In genomic region chr12:56190695-56191155, GRCh38 we compare ENCODE assay signal across 8 cellular contexts. TPM values are rescaled to one million over a fixed set of nuclear protein-coding genes. Genes with fewer than 3 reads are reported as not detected.
A peak's percentile ranks its signal among the peaks of the same experiment; 100 is the strongest.
DNase-seq lines count a peak whose midpoint lies in the region; ATAC-seq and TF ChIP-seq lines count a peak whose summit lies in the region.

No MANE protein-coding gene starts in this region.

- peak overlapping the region; percentile 98 to 100 for H3K27ac ChIP-seq in thoracic aorta

- H3K27me3 ChIP-seq in thoracic aorta (replicated peaks; ENCODE audit: insufficient read depth) = no peaks in the 10 kb centered on the region

- DNase-seq in activated CD4-positive, alpha-beta T cell treated with anti-CD3 and anti-CD28 coated beads, Interleukin-2, amount 10 ng/mL, durations not matched to agents 24 days and 14 days = no peak
- DNase-seq in activated CD4-positive, alpha-beta T cell treated with anti-CD3 and anti-CD28 coated beads, Interleukin-2, amount 50 U/mL, for 1 hour = no peak
- no peak for DNase-seq in activated naive CD4-positive, alpha-beta T cell treated with anti-CD3 and anti-CD28 coated beads, Interleukin-2, amount 50 U/mL, for 72 hours (ENCODE audit: low spot score in 2 of 2)
- DNase-seq in left kidney (ENCODE audit: low read depth, low spot score) = peak; percentile 45
- DNase-seq in thoracic aorta (ENCODE audit: low spot score) = no peak
- DNase-seq in effector CD8-positive, alpha-beta T cell (lab: John Stamatoyannopoulos, UW) = no peak
- DNase-seq in dermis blood vessel endothelial cell = no peak
- no peak for DNase-seq in activated effector memory CD4-positive, alpha-beta T cell treated with anti-CD3 and anti-CD28 coated beads, Interleukin-2, amount 50 U/mL, for 16 hours

- peaks cover 19% of the 10 kb centered on the region for H3K36me3 Mint-ChIP-seq in activated CD4-positive, alpha-beta T cell treated with anti-CD3 and anti-CD28 coated beads, Interleukin-2, amount 10 ng/mL, durations not matched to agents 24 days and 14 days (ENCODE audit: low read depth)
- H3K36me3 Mint-ChIP-seq in activated naive CD4-positive, alpha-beta T cell treated with anti-CD3 and anti-CD28 coated beads, Interleukin-2, amount 50 U/mL, for 72 hours = peaks cover 19 to 21% of the 10 kb centered on the region in 2 donors

- H3K9me3 Mint-ChIP-seq in activated CD4-positive, alpha-beta T cell treated with anti-CD3 and anti-CD28 coated beads, Interleukin-2, amount 10 ng/mL, durations not matched to agents 24 days and 14 days = no peaks in the 10 kb centered on the region
- H3K9me3 Mint-ChIP-seq in activated naive CD4-positive, alpha-beta T cell treated with anti-CD3 and anti-CD28 coated beads, Interleukin-2, amount 50 U/mL, for 72 hours = peaks cover 0 to 6% of the 10 kb centered on the region in 2 donors

- H3K27ac Mint-ChIP-seq in activated CD4-positive, alpha-beta T cell treated with anti-CD3 and anti-CD28 coated beads, Interleukin-2, amount 10 ng/mL, durations not matched to agents 24 days and 14 days = peak overlapping the region; percentile 95
- H3K27ac Mint-ChIP-seq in activated naive CD4-positive, alpha-beta T cell treated with anti-CD3 and anti-CD28 coated beads, Interleukin-2, amount 50 U/mL, for 72 hours = peak overlapping the region; percentile 96 to 100

- H3K4me3 Mint-ChIP-seq in activated CD4-positive, alpha-beta T cell treated with anti-CD3 and anti-CD28 coated beads, Interleukin-2, amount 10 ng/mL, durations not matched to agents 24 days and 14 days = peak overlapping the region; percentile 97

- no peaks in the 10 kb centered on the region for H3K27me3 Mint-ChIP-seq in activated CD4-positive, alpha-beta T cell treated with anti-CD3 and anti-CD28 coated beads, Interleukin-2, amount 10 ng/mL, durations not matched to agents 24 days and 14 days

- H3K4me1 ChIP-seq in thoracic aorta (ENCODE audit: control insufficient read depth in 1 of 2, low read depth in 2 of 2) = peaks cover 15 to 24% of the 10 kb centered on the region in 2 donors

- intact Hi-C loops in activated CD4-positive, alpha-beta T cell treated with anti-CD3 and anti-CD28 coated beads, Interleukin-2, amount 10 ng/mL, durations not matched to agents 24 days and 14 days (cut with micrococcal nuclease) = loop anchor here (1.0 kb wide), 1 partner anchor 64 kb away; no protein-coding TSS in a partner anchor

- H3K9me3 ChIP-seq in thoracic aorta = no peaks in the 10 kb centered on the region

- ATAC-seq in activated naive CD4-positive, alpha-beta T cell treated with anti-CD3 and anti-CD28 coated beads, Interleukin-2, amount 50 U/mL, for 72 hours = no peak
- ATAC-seq in thoracic aorta (ENCODE audit: insufficient number of reproducible peaks, low FRiP score, low read depth) = no peak

- peaks cover 3% of the 10 kb centered on the region for H3K36me3 ChIP-seq in thoracic aorta

- TF ChIP-seq CTCF in thoracic aorta (IDR thresholded peaks at IDR 0.05) = no peak

- peaks cover 42% of the 10 kb centered on the region for H3K4me1 Mint-ChIP-seq in activated CD4-positive, alpha-beta T cell treated with anti-CD3 and anti-CD28 coated beads, Interleukin-2, amount 10 ng/mL, durations not matched to agents 24 days and 14 days

- peak overlapping the region; percentile 90 for H3K4me3 ChIP-seq in thoracic aorta

RNA-seq across cellular contexts. Expression of gene SMARCC2, which starts 1.4 kb away (rescaled TPM):
- 127 and 130 TPM in 2 replicates for total RNA-seq in activated CD4-positive, alpha-beta T cell treated with anti-CD3 and anti-CD28 coated beads, Interleukin-2, amount 10 ng/mL, durations not matched to agents 24 days and 14 days
- total RNA-seq in activated naive CD4-positive, alpha-beta T cell treated with anti-CD3 and anti-CD28 coated beads, Interleukin-2, amount 50 U/mL, for 72 hours = 100 to 1,000 TPM; 101 to 123 TPM
- 100 to 1,000 TPM in 1 of 2 donors, 10 to 100 TPM in 1; 68.6 to 109 TPM for total RNA-seq in thoracic aorta
- 47.5 and 51.2 TPM in 2 replicates for total RNA-seq in dermis blood vessel endothelial cell

RNA-seq across cellular contexts. Expression of gene RNF41, which starts 31.0 kb away (rescaled TPM):
- 39.8 and 41.1 TPM in 2 replicates for total RNA-seq in activated CD4-positive, alpha-beta T cell treated with anti-CD3 and anti-CD28 coated beads, Interleukin-2, amount 10 ng/mL, durations not matched to agents 24 days and 14 days
- 10 to 100 TPM; 33.4 to 39.0 TPM for total RNA-seq in activated naive CD4-positive, alpha-beta T cell treated with anti-CD3 and anti-CD28 coated beads, Interleukin-2, amount 50 U/mL, for 72 hours
- total RNA-seq in thoracic aorta (10 to 100 TPM; 66.6 to 76.5 TPM), dermis blood vessel endothelial cell (102 and 119 TPM in 2 replicates)

RNA-seq across cellular contexts. Expression of gene MYL6, which starts 32.6 kb away (rescaled TPM):
- 717 and 752 TPM in 2 replicates for total RNA-seq in activated CD4-positive, alpha-beta T cell treated with anti-CD3 and anti-CD28 coated beads, Interleukin-2, amount 10 ng/mL, durations not matched to agents 24 days and 14 days
- total RNA-seq in activated naive CD4-positive, alpha-beta T cell treated with anti-CD3 and anti-CD28 coated beads, Interleukin-2, amount 50 U/mL, for 72 hours = 1,000 to 10,000 TPM; 1,014 to 1,193 TPM
- 1,000 to 10,000 TPM; 1,762 to 3,064 TPM for total RNA-seq in thoracic aorta
- 1,647 and 2,863 TPM in 2 replicates for total RNA-seq in dermis blood vessel endothelial cell

RNA-seq across cellular contexts. Expression of gene NABP2, which starts 33.4 kb away (rescaled TPM):
- 94.7 and 96.0 TPM in 2 replicates for total RNA-seq in activated CD4-positive, alpha-beta T cell treated with anti-CD3 and anti-CD28 coated beads, Interleukin-2, amount 10 ng/mL, durations not matched to agents 24 days and 14 days
- total RNA-seq in activated naive CD4-positive, alpha-beta T cell treated with anti-CD3 and anti-CD28 coated beads, Interleukin-2, amount 50 U/mL, for 72 hours = 10 to 100 TPM; 60.7 to 90.5 TPM
- 10 to 100 TPM in 1 of 2 donors, 1 to 10 TPM in 1; 8.7 to 17.2 TPM for total RNA-seq in thoracic aorta
- total RNA-seq in dermis blood vessel endothelial cell = 24.8 and 32.9 TPM in 2 replicates

RNA-seq across cellular contexts. Expression of gene MYL6B, which starts 38.3 kb away (rescaled TPM):
- total RNA-seq in activated CD4-positive, alpha-beta T cell treated with anti-CD3 and anti-CD28 coated beads, Interleukin-2, amount 10 ng/mL, durations not matched to agents 24 days and 14 days = 63.3 and 68.9 TPM in 2 replicates
- total RNA-seq in activated naive CD4-positive, alpha-beta T cell treated with anti-CD3 and anti-CD28 coated beads, Interleukin-2, amount 50 U/mL, for 72 hours = 100 to 1,000 TPM in 1 of 2 donors, 10 to 100 TPM in 1; 99.7 to 112 TPM
- total RNA-seq in thoracic aorta (10 to 100 TPM; 17.1 to 19.1 TPM), dermis blood vessel endothelial cell (80.8 and 96.8 TPM in 2 replicates)
